In the genomic region with DNA sequence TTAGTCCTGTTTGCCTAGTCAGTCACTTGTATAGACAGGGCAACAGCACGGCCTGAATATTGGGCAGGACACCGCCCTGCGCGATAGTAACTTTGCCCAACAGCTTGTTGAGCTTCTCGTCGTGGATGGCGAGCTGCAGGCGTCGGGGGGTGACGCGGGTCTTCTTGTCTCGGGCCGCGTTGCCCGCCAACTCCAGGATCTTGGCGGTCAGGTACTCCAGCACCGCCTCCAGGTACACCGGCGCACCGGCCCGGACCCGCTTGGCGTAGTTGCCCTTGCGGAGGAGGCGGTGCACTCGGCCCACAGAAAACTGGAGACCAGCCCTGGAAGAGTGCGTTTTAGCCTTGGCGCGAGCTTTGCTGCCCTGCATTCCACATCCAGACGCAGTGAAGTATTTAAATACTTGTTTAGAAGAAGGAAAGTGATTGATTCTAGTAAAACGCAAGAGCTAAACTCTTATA, we compare ENCODE assay signal across 8 cellular contexts.
DNase-seq lines count a peak whose midpoint lies in the region; ATAC-seq and TF ChIP-seq lines count a peak whose summit lies in the region.

No MANE protein-coding gene starts in this region.

- H3K27ac ChIP-seq in DND-41 (ENCODE audit: low read length) (peak overlapping the region; percentile 99), GM23338 (ENCODE audit: low read depth) (peak overlapping the region; percentile 91), OCI-LY1 (ENCODE audit: low read depth, low read length, poor library complexity, severe bottlenecking) (peak overlapping the region; percentile 99), spleen (peak overlapping the region; percentile 91 to 99 (median 98))

- H2AFZ ChIP-seq in DND-41 (ENCODE audit: low read depth, low read length) (no peak overlapping the region), GM23338 (no peak overlapping the region), OCI-LY1 (ENCODE audit: low read length) (no peak overlapping the region)

- peak overlapping the region; percentile 99 for H3K9ac ChIP-seq in DND-41 (ENCODE audit: low read depth, low read length)
- H3K9ac ChIP-seq in OCI-LY1 (ENCODE audit: low read length) = peak overlapping the region; percentile 99
- peak overlapping the region; percentile 37 for H3K9ac ChIP-seq in adipocyte (ENCODE audit: low read length)

- peaks cover 4% of the 10 kb centered on the region for H4K20me1 ChIP-seq in DND-41 (ENCODE audit: insufficient read depth, low read length)
- no peaks in the 10 kb centered on the region for H4K20me1 ChIP-seq in GM23338 (replicated peaks; ENCODE audit: insufficient read depth)
- no peaks in the 10 kb centered on the region for H4K20me1 ChIP-seq in OCI-LY1 (ENCODE audit: insufficient read depth, low read length)

- H3K4me3 Mint-ChIP-seq in GM23338 = no peak overlapping the region

- ATAC-seq in DND-41 (ENCODE audit: insufficient read depth, low read depth) (peak; percentile 3; the same call in 1 of the 3 replicates), GM23338 (peak; percentile 48)

- H3K9me3 Mint-ChIP-seq in GM23338 = peaks cover 6% of the 10 kb centered on the region; the same call in 2 of the 3 replicates

- TF ChIP-seq POLR2A in spleen (IDR thresholded peaks at IDR 0.05) = peak in 1 of 3 donors; percentile 23

- H3K4me2 ChIP-seq in DND-41 (ENCODE audit: insufficient read depth, low read length) (peak overlapping the region; percentile 64), GM23338 (peak overlapping the region; percentile 82), OCI-LY1 (ENCODE audit: low read length) (peak overlapping the region; percentile 88)

- H3K4me1 ChIP-seq in DND-41 (ENCODE audit: insufficient read depth, low read length) (peaks cover 46% of the 10 kb centered on the region), GM23338 (ENCODE audit: insufficient read depth) (peaks cover 21% of the 10 kb centered on the region), OCI-LY1 (ENCODE audit: insufficient read depth, low read length, severe bottlenecking) (peaks cover 62% of the 10 kb centered on the region), adipocyte (ENCODE audit: control insufficient read depth, insufficient read depth, low read length) (peaks cover 21% of the 10 kb centered on the region), spleen (peaks cover 6 to 46% (median 31%) of the 10 kb centered on the region in 6 donors)

- H3K4me3 ChIP-seq in DND-41 (ENCODE audit: low read depth in 1 of 2, low read length in 2 of 2) (peak overlapping the region; percentile 79 to 83), GM23338 (peak overlapping the region; percentile 76), OCI-LY1 (ENCODE audit: low read depth, low read length, poor library complexity, severe bottlenecking) (peak overlapping the region; percentile 76), adipocyte (ENCODE audit: low read length) (peak overlapping the region; percentile 92), iPS-18c (ENCODE audit: insufficient read depth, low read depth, low read length) (peak overlapping the region; percentile 57; the same call in 1 of the 2 replicates), spleen (peak overlapping the region; percentile 24 to 71 (median 38))

- no peak overlapping the region for H3K27ac Mint-ChIP-seq in GM23338

- H3K27me3 Mint-ChIP-seq in GM23338 (ENCODE audit: insufficient read depth, low read depth, poor library complexity) = peaks cover 26% of the 10 kb centered on the region

- intact Hi-C loops in spleen (cut with DNase I; ENCODE audit: low total_unique reads) = no loop called here

- H3K4me1 Mint-ChIP-seq in GM23338 = peaks cover 29% of the 10 kb centered on the region

- DNase-seq in DND-41 (peak; percentile 68), GM23338 (ENCODE audit: low spot score) (peak; percentile 77), adipocyte (ENCODE audit: low read depth) (no peak), spleen (peak; percentile 94), NCI-H524 treated with DMSO at 0.1 percent for 48 hours (lab: John Stamatoyannopoulos, UW) (no peak), G401 (ENCODE audit: low spot score) (no peak)

- H3K79me2 ChIP-seq in DND-41 (ENCODE audit: insufficient read depth, low read length) (peaks cover 45% of the 10 kb centered on the region), GM23338 (replicated peaks; ENCODE audit: insufficient read depth) (peaks cover 19% of the 10 kb centered on the region), OCI-LY1 (ENCODE audit: insufficient read depth, low read length) (no peaks in the 10 kb centered on the region)

- 0 to 2% (median 1%) methylated on average over 23 to 31 of the region's 31 CpGs for WGBS in spleen, 5 donors

- 0 out of 2 replicates have a peak, but pooled peaks cover 7% of the 10 kb centered on the region for H3F3A ChIP-seq in GM23338 (replicated peaks; ENCODE audit: low read depth)
- H3F3A ChIP-seq in OCI-LY1 (ENCODE audit: insufficient read depth, low read length) = peaks cover 18% of the 10 kb centered on the region

- H3K9me2 ChIP-seq in GM23338 (ENCODE audit: insufficient read depth) = no peaks in the 10 kb centered on the region
- no peaks in the 10 kb centered on the region for H3K9me2 ChIP-seq in OCI-LY1 (ENCODE audit: low read depth, low read length)

- peaks cover 6% of the 10 kb centered on the region for H3K36me3 Mint-ChIP-seq in GM23338 (ENCODE audit: low read depth)

- in situ Hi-C loops in G401 (cut with HindIII; ENCODE audit: low sequenced_read_pairs) = no loop called here

- no peak for TF ChIP-seq CTCF in DND-41 (IDR thresholded peaks at IDR 0.05; ENCODE audit: borderline replicate concordance, extremely low read depth, low read length, poor library complexity, severe bottlenecking)
- no peak for TF ChIP-seq CTCF in GM23338 (conservative IDR thresholded peaks at IDR 0.05; ENCODE audit: low read depth in 2 of 2)
- no peak for TF ChIP-seq CTCF in OCI-LY1 (IDR thresholded peaks at IDR 0.05; ENCODE audit: low read length)
- peak in 1 of 11 experiments; percentile 10 for TF ChIP-seq CTCF in spleen (IDR thresholded peaks at IDR 0.05 in 8 of 11, conservative IDR thresholded peaks at IDR 0.05 in 3 of 11)

- H3K27me3 ChIP-seq in DND-41 (ENCODE audit: insufficient read depth, low read length, poor library complexity) (no peaks in the 10 kb centered on the region), GM23338 (ENCODE audit: insufficient read depth) (no peaks in the 10 kb centered on the region), OCI-LY1 (ENCODE audit: insufficient read depth, low read length) (no peaks in the 10 kb centered on the region), adipocyte (replicated peaks; ENCODE audit: control insufficient read depth, insufficient read depth, low read length) (no peaks in the 10 kb centered on the region), spleen (replicated peaks in 1 of 7) (peaks cover 0 to 17% (median 0%) of the 10 kb centered on the region in 7 donors)

- no peaks in the 10 kb centered on the region for H3K9me3 ChIP-seq in DND-41 (ENCODE audit: insufficient read depth, low read length, severe bottlenecking)
- H3K9me3 ChIP-seq in OCI-LY1 (ENCODE audit: low read length) = no peaks in the 10 kb centered on the region
- no peaks in the 10 kb centered on the region for H3K9me3 ChIP-seq in adipocyte (ENCODE audit: control insufficient read depth, low read length)
- H3K9me3 ChIP-seq in iPS-18c (ENCODE audit: control insufficient read depth, insufficient read depth, low read length) = no peaks in the 10 kb centered on the region
- no peaks in the 10 kb centered on the region for H3K9me3 ChIP-seq in spleen

- H3K36me3 ChIP-seq in DND-41 (ENCODE audit: insufficient read depth, low read length) = peaks cover 4% of the 10 kb centered on the region; the same call in 1 of the 2 replicates
- no peaks in the 10 kb centered on the region for H3K36me3 ChIP-seq in GM23338 (ENCODE audit: insufficient read depth)
- no peaks in the 10 kb centered on the region for H3K36me3 ChIP-seq in OCI-LY1 (ENCODE audit: insufficient read depth, low read length)
- H3K36me3 ChIP-seq in adipocyte (ENCODE audit: control insufficient read depth, insufficient read depth, low read length, severe bottlenecking) = no peaks in the 10 kb centered on the region
- H3K36me3 ChIP-seq in spleen = no peaks in the 10 kb centered on the region

TF ChIP-seq in GM23338, 12 proteins besides CTCF, POLR2A, EP300 and RAD21 (continues in another document):
- TF ChIP-seq POLR2AphosphoS5 (IDR thresholded peaks at IDR 0.05; ENCODE audit: low read depth) = no peak

Comparison
In these comparisons a context has a peak if more than half of its experiments do, and no peak if none do; other contexts are left out.
1. DNase-seq: peak in DND-41 (single experiment), GM23338 (single experiment) and spleen (single experiment); none in adipocyte (single experiment), NCI-H524 treated with DMSO at 0.1 percent for 48 hours (single experiment) and G401 (single experiment).
2. H3K4me3 ChIP-seq: peak in every context shown above with its lines; median percentile 92 in adipocyte; 81 in DND-41; 76 in GM23338; 76 in OCI-LY1; 57 in iPS-18c; 38 in spleen.
3. H3K9ac ChIP-seq: peak in every context shown above with its lines; median percentile 99 in DND-41; 99 in OCI-LY1; 37 in adipocyte.
4. Peak in every context shown above with its lines, with median percentiles within 50 percentile points of each other: H3K27ac ChIP-seq and H3K4me2 ChIP-seq.